8 cellular contexts compared by ENCODE assay signal in the genomic region with DNA sequence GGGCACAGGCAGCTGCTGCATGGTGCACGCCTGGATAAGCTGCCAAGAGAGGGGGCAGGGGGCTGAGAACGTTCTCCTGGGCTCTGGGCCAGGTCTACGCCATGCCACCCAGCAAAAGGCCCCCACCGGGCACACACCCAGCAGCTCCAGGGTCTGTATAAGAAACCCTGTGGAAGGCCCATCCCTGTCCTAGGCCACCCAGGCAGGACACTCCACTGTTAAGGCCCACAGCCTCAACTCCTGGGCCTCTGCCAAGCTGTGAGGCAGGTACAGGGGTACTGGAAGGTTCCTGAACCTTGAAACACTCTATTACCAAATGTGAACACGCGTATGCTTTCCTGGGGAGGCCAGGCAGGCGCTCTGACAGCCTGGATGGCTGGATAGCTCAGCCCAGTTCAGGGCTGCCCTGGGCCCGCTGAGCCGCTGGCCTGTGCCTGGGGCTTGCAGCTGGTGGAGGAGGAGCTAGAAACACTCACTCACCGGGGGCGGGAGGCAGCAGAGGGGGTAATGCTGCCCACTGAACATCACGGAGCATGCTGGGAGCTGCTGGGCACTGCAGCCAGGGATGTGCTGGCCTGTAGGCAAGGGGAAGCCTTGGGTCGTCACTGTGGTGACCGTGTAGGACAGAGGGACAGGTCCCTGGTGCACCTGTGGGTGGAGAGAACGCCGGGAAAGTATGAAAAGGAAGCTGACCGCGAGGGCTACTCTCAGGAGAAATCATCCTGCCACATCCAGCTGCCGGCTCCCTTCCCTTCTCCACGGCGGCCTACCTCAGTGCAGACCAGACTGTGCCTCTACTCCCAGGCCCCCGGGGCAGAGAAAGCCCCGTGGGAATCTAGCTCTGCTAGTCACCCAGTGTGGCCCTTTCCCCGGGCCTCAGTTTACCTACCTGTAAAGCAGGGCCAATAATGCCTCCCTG. TPM values are rescaled to one million over a fixed set of nuclear protein-coding genes. Genes with fewer than 3 reads are reported as not detected.
DNase-seq lines count a peak whose midpoint lies in the region; ATAC-seq, FAIRE-seq and TF ChIP-seq lines count a peak whose summit lies in the region.

No MANE protein-coding gene starts in this region.

- no peak overlapping the region for H2BK12ac ChIP-seq in neuronal stem cell (ENCODE audit: low read length)

- peak overlapping the region; percentile 86 for H4K8ac ChIP-seq in neuronal stem cell (ENCODE audit: low read depth, low read length)

- in situ Hi-C loops in K562 (cut with MboI): no loop called here

- no peak for TF ChIP-seq RAD21 in K562 (CRISPR knock-in tag; conservative IDR thresholded peaks at IDR 0.05 in 1 of 2, IDR thresholded peaks at IDR 0.05 in 1 of 2)

- BruUV-seq in K562 (replicated peaks; lab: Mats Ljungman, UMichigan): no TSS peak

- no peak for DNase-seq in CD8-positive, alpha-beta memory T cell
- peak; percentile 64 for DNase-seq in MG63
- no peak for DNase-seq in K562 (ENCODE audit: extremely low read depth in 1 of 4, low spot score in 3 of 4)
- DNase-seq in neuronal stem cell (ENCODE audit: low spot score): no peak
- no peak for DNase-seq in HTR-8/SVneo (ENCODE audit: insufficient read length, low spot score)
- no peak for DNase-seq in mesothelial cell of epicardium (ENCODE audit: low spot score in 2 of 2, unreplicated experiment in 2 of 2)

- H3K36me3 ChIP-seq in CD8-positive, alpha-beta memory T cell (ENCODE audit: insufficient read depth, low read length): peaks cover 33% of the 10 kb centered on the region
- peaks cover 81% of the 10 kb centered on the region for H3K36me3 ChIP-seq in MG63
- H3K36me3 ChIP-seq in K562 (ENCODE audit: control insufficient read depth, insufficient read depth, low read length): peaks cover 78% of the 10 kb centered on the region; the same call in 2 of the 3 replicates
- H3K36me3 ChIP-seq in neuronal stem cell (replicated peaks in 1 of 2; ENCODE audit: control insufficient read depth in 2 of 2, insufficient read depth in 2 of 2, low read length in 2 of 2): peaks cover 48 to 80% of the 10 kb centered on the region in 2 donors

- no peak for ATAC-seq in K562
- ATAC-seq in GM19397 (IDR thresholded peaks at IDR 0.05; ENCODE audit: unreplicated experiment): no peak
- no peak for ATAC-seq in HG03039 (IDR thresholded peaks at IDR 0.05; ENCODE audit: unreplicated experiment)

- H3K27me3 ChIP-seq in CD8-positive, alpha-beta memory T cell (ENCODE audit: insufficient read depth, low read length, poor library complexity, severe bottlenecking): no peaks in the 10 kb centered on the region
- no peaks in the 10 kb centered on the region for H3K27me3 ChIP-seq in MG63
- no peaks in the 10 kb centered on the region for H3K27me3 ChIP-seq in K562 (ENCODE audit: control insufficient read depth in 2 of 2, insufficient read depth in 2 of 2, low read length in 2 of 2)
- no peaks in the 10 kb centered on the region for H3K27me3 ChIP-seq in neuronal stem cell (ENCODE audit: control insufficient read depth in 3 of 3, insufficient read depth in 3 of 3, low read depth in 1 of 3, low read length in 3 of 3)

- H3K9me1 ChIP-seq in K562 (ENCODE audit: control insufficient read depth, insufficient read depth, low read length): peaks cover 4% of the 10 kb centered on the region

- TF ChIP-seq POLR2A in K562 (conservative IDR thresholded peaks at IDR 0.05): no peak

- peaks cover 31% of the 10 kb centered on the region for H3K79me1 ChIP-seq in neuronal stem cell (ENCODE audit: low read depth, low read length)

- CTCF ChIA-PET in CD8-positive, alpha-beta memory T cell (lab: Charles Lee): interaction anchor here (1.2 to 8.4 kb wide), 5 partner anchors 11 to 83 kb away, joined by 4 to 90 read pairs (median 6); a partner anchor contains a TSS
- CTCF ChIA-PET in K562 (lab: Yijun Ruan, JAX; ENCODE audit: low intra/inter-chr PET ratio): no interaction called here

- no peak for TF ChIP-seq CTCF in K562 (IDR thresholded peaks at IDR 0.05 in 2 of 3, conservative IDR thresholded peaks at IDR 0.05 in 1 of 3; ENCODE audit: insufficient read depth in 2 of 3, low read depth in 1 of 3, low read length in 3 of 3)
- TF ChIP-seq CTCF in mesothelial cell of epicardium (IDR thresholded peaks at IDR 0.05; ENCODE audit: unreplicated experiment): no peak

- H3K14ac ChIP-seq in neuronal stem cell (ENCODE audit: low read length): no peak overlapping the region

- H3K4ac ChIP-seq in neuronal stem cell (ENCODE audit: low read length): no peak overlapping the region

- H3K4me2 ChIP-seq in K562 (ENCODE audit: insufficient read depth, low read length) (no peak overlapping the region), neuronal stem cell (ENCODE audit: insufficient read depth, low read length, poor library complexity, severe bottlenecking) (no peak overlapping the region)

- 93% methylated on average over 21 of the region's 24 CpGs for WGBS in K562 (ENCODE audit: insufficient coverage, low coverage, missing lambda C conversion rate)
- no CpG with 5 or more reads among the region's 24 CpGs for WGBS in neuronal stem cell (ENCODE audit: extremely low coverage in 2 of 2, insufficient read length in 2 of 2, insufficient replicate concordance in 1 of 2), 2 donors

- no peaks in the 10 kb centered on the region for H3K9me3 ChIP-seq in CD8-positive, alpha-beta memory T cell (ENCODE audit: low read length)
- H3K9me3 ChIP-seq in MG63: no peaks in the 10 kb centered on the region
- H3K9me3 ChIP-seq in K562 (replicated peaks; ENCODE audit: control insufficient read depth, insufficient read depth, low read depth, low read length): no peaks in the 10 kb centered on the region
- no peaks in the 10 kb centered on the region for H3K9me3 ChIP-seq in neuronal stem cell (replicated peaks in 1 of 2; ENCODE audit: control insufficient read depth in 2 of 2, insufficient read depth in 1 of 2, low read depth in 1 of 2, low read length in 2 of 2)

- TF ChIP-seq EP300 in K562 (IDR thresholded peaks at IDR 0.05; ENCODE audit: low read length): no peak

- H3K18ac ChIP-seq in neuronal stem cell (ENCODE audit: low read length): peak overlapping the region; percentile 9

- peak overlapping the region; percentile 48 for H2BK5ac ChIP-seq in neuronal stem cell (ENCODE audit: low read length)

- peaks cover 38% of the 10 kb centered on the region for H3K79me2 ChIP-seq in K562 (ENCODE audit: control insufficient read depth, insufficient read depth, low read length)

- H3K36me3 Mint-ChIP-seq in CD8-positive, alpha-beta memory T cell: peaks cover 4 to 72% (median 10%) of the 10 kb centered on the region in 3 donors
- peaks cover 13% of the 10 kb centered on the region for H3K36me3 Mint-ChIP-seq in mesothelial cell of epicardium

- FAIRE-seq in K562 (lab: Jason Lieb, UNC) (no peak), HTR-8/SVneo (lab: Jason Lieb, UNC) (no peak)

- H3K4me3 Mint-ChIP-seq in CD8-positive, alpha-beta memory T cell: peak overlapping the region; percentile 74 to 86 (median 82)
- no peak overlapping the region for H3K4me3 Mint-ChIP-seq in mesothelial cell of epicardium

- H3K27ac ChIP-seq in CD8-positive, alpha-beta memory T cell (ENCODE audit: low read depth, low read length): no peak overlapping the region
- H3K27ac ChIP-seq in K562 (ENCODE audit: extremely low read depth, low read depth, low read length) (no peak overlapping the region), neuronal stem cell (replicated peaks; ENCODE audit: low read length) (no peak overlapping the region)

- no peak overlapping the region for H4K91ac ChIP-seq in neuronal stem cell (ENCODE audit: low read depth, low read length, poor library complexity)

- peaks cover 0 to 5% of the 10 kb centered on the region in 2 donors for H3K27me3 Mint-ChIP-seq in CD8-positive, alpha-beta memory T cell
- H3K27me3 Mint-ChIP-seq in mesothelial cell of epicardium (ENCODE audit: low read depth): no peaks in the 10 kb centered on the region

- no peak overlapping the region for H2BK120ac ChIP-seq in neuronal stem cell (ENCODE audit: low read depth, low read length)

- peaks cover 26% of the 10 kb centered on the region; the same call in 1 of the 2 replicates for H4K20me1 ChIP-seq in K562 (replicated peaks; ENCODE audit: control insufficient read depth, insufficient read depth, low read length)

- H3K9me3 Mint-ChIP-seq in CD8-positive, alpha-beta memory T cell: no peaks in the 10 kb centered on the region
- H3K9me3 Mint-ChIP-seq in mesothelial cell of epicardium: no peaks in the 10 kb centered on the region

- no peak overlapping the region for H2AFZ ChIP-seq in K562 (ENCODE audit: low read depth, low read length)
- no peak overlapping the region for H2AFZ ChIP-seq in neuronal stem cell (ENCODE audit: low read length)

- no peak overlapping the region for H2AK5ac ChIP-seq in neuronal stem cell (ENCODE audit: low read depth, low read length)

- H3K4me3 ChIP-seq in CD8-positive, alpha-beta memory T cell (ENCODE audit: low read length): peak overlapping the region; percentile 34
- H3K4me3 ChIP-seq in MG63 (no peak overlapping the region), K562 (no peak overlapping the region), neuronal stem cell (ENCODE audit: low read length in 2 of 2) (no peak overlapping the region)

- H3K23ac ChIP-seq in neuronal stem cell (ENCODE audit: low read depth, low read length, poor library complexity): peak overlapping the region; percentile 27

- H3K4me1 Mint-ChIP-seq in CD8-positive, alpha-beta memory T cell: peaks cover 43 to 69% (median 46%) of the 10 kb centered on the region in 3 donors
- peaks cover 30% of the 10 kb centered on the region for H3K4me1 Mint-ChIP-seq in mesothelial cell of epicardium

- POLR2A ChIA-PET in CD8-positive, alpha-beta memory T cell (lab: Charles Lee): interaction anchor here (0.5 to 4.6 kb wide), 5 partner anchors 11 to 115 kb away, joined by 3 to 51 read pairs (median 3); a partner anchor contains a TSS
- POLR2A ChIA-PET in K562 (lab: Yijun Ruan, JAX): interaction anchor here (0.6 to 1.3 kb wide), 4 partner anchors 10 to 83 kb away, joined by 3 to 6 read pairs (median 4); a partner anchor contains a TSS

- peak overlapping the region; percentile 86 to 99 (median 90) for H3K27ac Mint-ChIP-seq in CD8-positive, alpha-beta memory T cell
- H3K27ac Mint-ChIP-seq in mesothelial cell of epicardium: no peak overlapping the region

- intact Hi-C loops in K562 (cut with micrococcal nuclease): no loop called here

- H2BK15ac ChIP-seq in neuronal stem cell (ENCODE audit: low read length): no peak overlapping the region

- peaks cover 64% of the 10 kb centered on the region for H3K4me1 ChIP-seq in CD8-positive, alpha-beta memory T cell (ENCODE audit: insufficient read depth, low read length)
- H3K4me1 ChIP-seq in K562 (replicated peaks in 1 of 2; ENCODE audit: control insufficient read depth in 2 of 2, insufficient read depth in 2 of 2, low read length in 2 of 2) (peaks cover 27 to 58% of the 10 kb centered on the region in 2 experiments), neuronal stem cell (ENCODE audit: control insufficient read depth in 2 of 2, insufficient read depth in 1 of 2, low read depth in 1 of 2, low read length in 2 of 2) (peaks cover 5 to 16% of the 10 kb centered on the region in 2 donors)

- H3K9ac ChIP-seq in K562 (ENCODE audit: insufficient read depth in 1 of 2, low read depth in 2 of 2, low read length in 2 of 2) (peak overlapping the region in 1 of 2 experiments; percentile 17; a peak in 1 of 4 replicates), neuronal stem cell (ENCODE audit: low read depth, low read length, poor library complexity) (no peak overlapping the region)

RNA-seq across cellular contexts. Expression of a gene that starts 6.0 kb away (rescaled TPM):
- total RNA-seq in CD8-positive, alpha-beta memory T cell: 10 to 100 TPM; 54.6 to 56.8 TPM
- polyA plus RNA-seq in CD8-positive, alpha-beta memory T cell: 4.3 TPM
- 0.17 and 4.4 TPM in 2 replicates for total RNA-seq in MG63 (2014; rRNA removed; shearing (Covaris generic); ENCODE audit: low replicate concordance)
- total RNA-seq in K562 (2011; cell fraction: chromatin; rRNA removed; ENCODE audit: low replicate concordance): 109 and 250 TPM in 2 replicates
- total RNA-seq in K562 (2011; cell fraction: nucleolus; rRNA removed): 141 and 156 TPM in 2 replicates
- total RNA-seq in K562 (2011; cell fraction: nucleoplasm; rRNA removed): 127 and 128 TPM in 2 replicates
- 14.8 and 19.7 TPM in 2 replicates for total RNA-seq in K562 (2014; rRNA removed)
- total RNA-seq in K562 (2014; rRNA removed; fragmentation: Illumina TruSeq; extraction: Trizol): 4.8 and 5.1 TPM in 2 replicates
- 7.2 and 7.5 TPM in 2 replicates for total RNA-seq in K562 (2015; rRNA removed; fragmentation: Illumina TruSeq; extraction: Trizol)
- total RNA-seq in K562 (2021): 64.0 and 82.6 TPM in 2 replicates
- 7.4 and 25.6 TPM in 2 replicates for polyA plus RNA-seq in K562 (2011; rRNA removed)
- polyA plus RNA-seq in K562 (2011; cell fraction: cytosol; rRNA removed): 9.9 and 13.1 TPM in 2 replicates
- polyA plus RNA-seq in K562 (2011; cell fraction: nucleus; rRNA removed): 196 and 219 TPM in 2 replicates
- polyA plus RNA-seq in K562 (2012): 33.9 and 73.5 TPM in 2 replicates
- polyA plus RNA-seq in K562 (2014; fragmentation: Illumina TruSeq; extraction: Trizol): 20.5 and 39.3 TPM in 2 replicates
- 1 to 10 TPM; 1.6 to 2.5 TPM for polyA plus RNA-seq in K562 (2014; fragmentation: Nextera tagmentation; extraction: Ambion mirVana)
- 40.1 and 51.0 TPM in 2 replicates for polyA plus RNA-seq in K562 (2014; rRNA removed)
- polyA minus RNA-seq in K562 (2011; rRNA and poly(A)+ RNA removed): 2.8 and 3.0 TPM in 2 replicates
- polyA minus RNA-seq in K562 (2011; cell fraction: cytosol; rRNA and poly(A)+ RNA removed): 17.2 and 25.7 TPM in 2 replicates
- polyA minus RNA-seq in K562 (2011; cell fraction: nucleus; rRNA and poly(A)+ RNA removed): 40.7 and 48.8 TPM in 2 replicates
- polyA plus RNA-seq in neuronal stem cell (2013, experiment 1 of 2): 77.9 TPM
- polyA plus RNA-seq in neuronal stem cell (2013, experiment 2 of 2): 78.0 TPM
- 161 to 169 TPM (median 169 TPM) in 3 replicates for total RNA-seq in mesothelial cell of epicardium

RNA-seq across cellular contexts. Expression of a gene that starts 17.9 kb away (rescaled TPM):
- 1 to 10 TPM in 1 of 2 experiments, under 1 TPM in 1; 0.49 to 1.1 TPM for total RNA-seq in CD8-positive, alpha-beta memory T cell
- not detected for polyA plus RNA-seq in CD8-positive, alpha-beta memory T cell
- total RNA-seq in MG63 (2014; rRNA removed; shearing (Covaris generic); ENCODE audit: low replicate concordance): not detected in 2 replicates
- total RNA-seq in K562 (2011; cell fraction: chromatin; rRNA removed; ENCODE audit: low replicate concordance): 1.0 TPM in 1 of 2 replicates, not detected in the other
- total RNA-seq in K562 (2011; cell fraction: nucleolus; rRNA removed): 0.13 and 0.17 TPM in 2 replicates
- total RNA-seq in K562 (2011; cell fraction: nucleoplasm; rRNA removed): 0.15 TPM in 1 of 2 replicates, not detected in the other
- total RNA-seq in K562 (2014; rRNA removed): 0.04 and 0.09 TPM in 2 replicates
- total RNA-seq in K562 (2014; rRNA removed; fragmentation: Illumina TruSeq; extraction: Trizol): 0.10 and 0.18 TPM in 2 replicates
- total RNA-seq in K562 (2015; rRNA removed; fragmentation: Illumina TruSeq; extraction: Trizol): 0.22 and 0.23 TPM in 2 replicates
- total RNA-seq in K562 (2021): 0.36 and 0.62 TPM in 2 replicates
- polyA plus RNA-seq in K562 (2011; rRNA removed): 0.01 TPM in 1 of 2 replicates, not detected in the other
- not detected in 2 replicates for polyA plus RNA-seq in K562 (2011; cell fraction: cytosol; rRNA removed)
- polyA plus RNA-seq in K562 (2011; cell fraction: nucleus; rRNA removed): 0.06 and 0.18 TPM in 2 replicates
- polyA plus RNA-seq in K562 (2012): 0.07 and 0.42 TPM in 2 replicates
- 0.01 and 0.04 TPM in 2 replicates for polyA plus RNA-seq in K562 (2014; fragmentation: Illumina TruSeq; extraction: Trizol)
- not detected for polyA plus RNA-seq in K562 (2014; fragmentation: Nextera tagmentation; extraction: Ambion mirVana)
- 0.03 TPM in 1 of 2 replicates, not detected in the other for polyA plus RNA-seq in K562 (2014; rRNA removed)
- not detected in 2 replicates for polyA minus RNA-seq in K562 (2011; rRNA and poly(A)+ RNA removed)
- polyA minus RNA-seq in K562 (2011; cell fraction: cytosol; rRNA and poly(A)+ RNA removed): 0.67 TPM in 1 of 2 replicates, not detected in the other
- polyA minus RNA-seq in K562 (2011; cell fraction: nucleus; rRNA and poly(A)+ RNA removed): 0.27 and 0.33 TPM in 2 replicates
- 0.01 TPM for polyA plus RNA-seq in neuronal stem cell (2013, experiment 1 of 2)
- polyA plus RNA-seq in neuronal stem cell (2013, experiment 2 of 2): 0.01 TPM
- total RNA-seq in mesothelial cell of epicardium: 0.45 to 1.1 TPM (median 0.50 TPM) in 3 replicates
